Comparison of ENCODE assay signal across 23 cellular contexts in genomic region chr2:170147576-170147975, GRCh38. TPM values are rescaled to one million over a fixed set of nuclear protein-coding genes. Genes with fewer than 3 reads are reported as not detected.
A peak's percentile ranks its signal among the peaks of the same experiment; 100 is the strongest.
DNase-seq lines count a peak whose midpoint lies in the region; ATAC-seq, FAIRE-seq and TF ChIP-seq lines count a peak whose summit lies in the region.
"Had no signal": no experiment of that assay in that cellular context is flagged by ENCODE, and none has a peak within 500 bp of the region (broad histone marks: within the 10 kb centered on the region; RNA-seq: fewer than 3 reads in every experiment).

No MANE protein-coding gene starts in this region.

- H3K4me3 ChIP-seq in OCI-LY3 (ENCODE audit: low read length) (no peak overlapping the region), K562 (no peak overlapping the region), keratinocyte (ENCODE audit: control insufficient read depth in 2 of 3, extremely low read depth in 1 of 3, insufficient read depth in 2 of 3, low read depth in 1 of 3, low read length in 3 of 3) (no peak overlapping the region), adrenal gland (no peak overlapping the region)
- H3K4me3 ChIP-seq: GM12878, GM23248 had no signal

- POLR2A ChIA-PET in K562 (lab: Yijun Ruan, JAX): interaction anchor here (0.9 to 1.2 kb wide), 2 partner anchors 8 to 134 kb away, joined by 5 read pairs; no protein-coding TSS in a partner anchor

- FAIRE-seq in K562 (lab: Jason Lieb, UNC) (no peak), keratinocyte (lab: Jason Lieb, UNC) (peak; percentile 74)
- FAIRE-seq: A204.1, GM12878, HepG2 had no signal

- TF ChIP-seq RAD21 in K562 (CRISPR knock-in tag; conservative IDR thresholded peaks at IDR 0.05 in 1 of 2, IDR thresholded peaks at IDR 0.05 in 1 of 2): no peak

- H3K79me2 ChIP-seq in OCI-LY3 (ENCODE audit: low read length): no peaks in the 10 kb centered on the region
- H3K79me2 ChIP-seq in K562 (ENCODE audit: control insufficient read depth, insufficient read depth, low read length): no peaks in the 10 kb centered on the region
- H3K79me2 ChIP-seq in keratinocyte (ENCODE audit: control insufficient read depth, insufficient read depth, low read length): no peaks in the 10 kb centered on the region

- H4K20me1 ChIP-seq in OCI-LY3 (ENCODE audit: insufficient read depth, low read length): no peaks in the 10 kb centered on the region
- no peaks in the 10 kb centered on the region for H4K20me1 ChIP-seq in K562 (replicated peaks; ENCODE audit: control insufficient read depth, insufficient read depth, low read length)
- H4K20me1 ChIP-seq in keratinocyte (ENCODE audit: control insufficient read depth, extremely low read depth, insufficient read depth, low read length): no peaks in the 10 kb centered on the region

- no peaks in the 10 kb centered on the region for H3K27me3 ChIP-seq in OCI-LY3 (ENCODE audit: low read depth, low read length)
- H3K27me3 ChIP-seq in K562 (ENCODE audit: control insufficient read depth in 2 of 2, insufficient read depth in 2 of 2, low read length in 2 of 2): no peaks in the 10 kb centered on the region
- no peaks in the 10 kb centered on the region for H3K27me3 ChIP-seq in keratinocyte (ENCODE audit: control insufficient read depth, extremely low read depth, insufficient read depth, low read length)
- no peaks in the 10 kb centered on the region for H3K27me3 ChIP-seq in adrenal gland
- H3K27me3 ChIP-seq: BE2C had no signal

- ATAC-seq in K562 (no peak), HG03457 (IDR thresholded peaks at IDR 0.05; ENCODE audit: unreplicated experiment) (no peak)
- ATAC-seq: HCT116, HepG2 had no signal

- H3K27ac ChIP-seq in OCI-LY3 (ENCODE audit: low read length) (no peak overlapping the region), K562 (ENCODE audit: extremely low read depth, low read depth, low read length) (no peak overlapping the region), epithelial cell of prostate (peak overlapping the region; percentile 97), keratinocyte (ENCODE audit: control insufficient read depth, insufficient read depth, low read length) (peak overlapping the region; percentile 79), adrenal gland (no peak overlapping the region)
- H3K27ac ChIP-seq: GM23248 had no signal

- CTCF ChIA-PET in K562 (lab: Yijun Ruan, JAX; ENCODE audit: low intra/inter-chr PET ratio): no interaction called here

- H3K4me2 ChIP-seq in OCI-LY3 (ENCODE audit: low read length) (peak overlapping the region; percentile 50; the same call in 1 of the 2 replicates), K562 (ENCODE audit: insufficient read depth, low read length) (no peak overlapping the region), keratinocyte (ENCODE audit: control insufficient read depth, extremely low read depth, insufficient read depth, low read depth, low read length) (peak overlapping the region; percentile 62)

- intact Hi-C loops in K562 (cut with micrococcal nuclease): no loop called here
- intact Hi-C loops in adrenal gland (cut with DNase I): no loop called here

- 58% methylated on average over 3 of the region's 3 CpGs for WGBS in K562 (ENCODE audit: insufficient coverage, low coverage, missing lambda C conversion rate)
- 91 to 93% (median 92%) methylated on average over 3 of the region's 3 CpGs for WGBS in adrenal gland, 4 donors

- dilution Hi-C loops in keratinocyte (cut with MboI; ENCODE audit: extremely low pct_ligation_motif_present, low sequenced_read_pairs): no loop called here

- no peak for TF ChIP-seq EP300 in K562 (IDR thresholded peaks at IDR 0.05; ENCODE audit: low read length)

- H3K4me1 ChIP-seq in OCI-LY3 (ENCODE audit: low read length) (peaks cover 50% of the 10 kb centered on the region), K562 (replicated peaks in 1 of 2; ENCODE audit: control insufficient read depth in 2 of 2, insufficient read depth in 2 of 2, low read length in 2 of 2) (peaks cover 11 to 22% of the 10 kb centered on the region in 2 experiments; a peak in 4 of 5 replicates), keratinocyte (ENCODE audit: control insufficient read depth, extremely low read depth, insufficient read depth, low read length) (peaks cover 33% of the 10 kb centered on the region), adrenal gland (replicated peaks in 1 of 2) (peaks cover 6 to 13% of the 10 kb centered on the region in 2 donors)
- H3K4me1 ChIP-seq: BE2C had no signal

- TF ChIP-seq CTCF in OCI-LY3 (IDR thresholded peaks at IDR 0.05; ENCODE audit: low read depth, low read length): no peak
- TF ChIP-seq CTCF in K562 (IDR thresholded peaks at IDR 0.05 in 2 of 3, conservative IDR thresholded peaks at IDR 0.05 in 1 of 3; ENCODE audit: insufficient read depth in 2 of 3, low read depth in 1 of 3, low read length in 3 of 3): no peak
- TF ChIP-seq CTCF in keratinocyte (optimal IDR thresholded peaks at IDR 0.05 in 1 of 3, IDR thresholded peaks at IDR 0.05 in 1 of 3, conservative IDR thresholded peaks at IDR 0.05 in 1 of 3; ENCODE audit: extremely low read depth in 1 of 3, insufficient read depth in 2 of 3, low read length in 3 of 3): no peak
- TF ChIP-seq CTCF in adrenal gland (IDR thresholded peaks at IDR 0.05): no peak

- H2AFZ ChIP-seq in OCI-LY3 (ENCODE audit: low read depth, low read length) (no peak overlapping the region), K562 (ENCODE audit: low read depth, low read length) (peak overlapping the region; percentile 14; the same call in 1 of the 2 replicates), keratinocyte (ENCODE audit: control insufficient read depth, low read length) (peak overlapping the region; percentile 67)
- H2AFZ ChIP-seq: GM23248 had no signal

- H3K9me1 ChIP-seq in K562 (ENCODE audit: control insufficient read depth, insufficient read depth, low read length) (no peaks in the 10 kb centered on the region), keratinocyte (ENCODE audit: control insufficient read depth, extremely low read depth, insufficient read depth, low read length) (no peaks in the 10 kb centered on the region)

- H3K9me3 ChIP-seq in OCI-LY3 (ENCODE audit: insufficient read depth, low read length) (no peaks in the 10 kb centered on the region), K562 (replicated peaks; ENCODE audit: control insufficient read depth, insufficient read depth, low read depth, low read length) (no peaks in the 10 kb centered on the region), keratinocyte (ENCODE audit: control insufficient read depth, low read depth, low read length) (peaks cover 2% of the 10 kb centered on the region), adrenal gland (replicated peaks in 1 of 3) (no peaks in the 10 kb centered on the region)
- H3K9me3 ChIP-seq: BE2C had no signal

- BruUV-seq in K562 (replicated peaks; lab: Mats Ljungman, UMichigan): no TSS peak

- no peaks in the 10 kb centered on the region for H3K36me3 ChIP-seq in OCI-LY3 (replicated peaks; ENCODE audit: low read depth, low read length)
- H3K36me3 ChIP-seq in K562 (ENCODE audit: control insufficient read depth, insufficient read depth, low read length): no peaks in the 10 kb centered on the region
- H3K36me3 ChIP-seq in keratinocyte (ENCODE audit: control insufficient read depth in 2 of 2, extremely low read depth in 1 of 2, insufficient read depth in 2 of 2, low read length in 2 of 2): no peaks in the 10 kb centered on the region
- H3K36me3 ChIP-seq in adrenal gland (replicated peaks in 1 of 2): no peaks in the 10 kb centered on the region
- H3K36me3 ChIP-seq: BE2C had no signal

- DNase-seq in K562 (ENCODE audit: extremely low read depth in 1 of 4, low spot score in 3 of 4): no peak
- peak; percentile 92 for DNase-seq in epithelial cell of prostate (ENCODE audit: low read depth, low spot score)
- DNase-seq in keratinocyte (ENCODE audit: low read depth, low spot score): peak; percentile 95
- no peak for DNase-seq in NCI-H1105 treated with DMSO at 0.1 percent for 48 hours (lab: John Stamatoyannopoulos, UW)
- DNase-seq in cortex of kidney (lab: John Stamatoyannopoulos, UW): no peak
- no peak for DNase-seq in adrenal gland
- DNase-seq: ACHN; BE2C; C1 segment of cervical spinal cord; CD4-positive, CD25-positive, alpha-beta regulatory T cell; CD8-positive, alpha-beta memory T cell; COR-L47; DMS 273 treated with DMSO at 0.1 percent for 48 hours; DND-41; EL; H7 had no signal

- H3K9ac ChIP-seq in OCI-LY3 (ENCODE audit: low read length) (no peak overlapping the region), K562 (ENCODE audit: insufficient read depth in 1 of 2, low read depth in 2 of 2, low read length in 2 of 2) (no peak overlapping the region), keratinocyte (ENCODE audit: control insufficient read depth, extremely low read depth, insufficient read depth, low read length) (peak overlapping the region; percentile 54)
- H3K9ac ChIP-seq: GM23248 had no signal

- TF ChIP-seq POLR2A in K562 (conservative IDR thresholded peaks at IDR 0.05) (no peak), adrenal gland (IDR thresholded peaks at IDR 0.05) (no peak)

- in situ Hi-C loops in K562 (cut with MboI): no loop called here

RNA-seq across cellular contexts. Expression of gene MYO3B, which starts 30.4 kb away (rescaled TPM):
- 5.2 and 8.0 TPM in 2 replicates for total RNA-seq in K562 (2011; cell fraction: chromatin; rRNA removed; ENCODE audit: low replicate concordance)
- 1.7 and 2.7 TPM in 2 replicates for total RNA-seq in K562 (2011; cell fraction: nucleolus; rRNA removed)
- total RNA-seq in K562 (2011; cell fraction: nucleoplasm; rRNA removed): 3.4 and 3.9 TPM in 2 replicates
- total RNA-seq in K562 (2014; rRNA removed) (3.0 and 3.4 TPM in 2 replicates), K562 (2014; rRNA removed; fragmentation: Illumina TruSeq; extraction: Trizol) (4.6 and 4.7 TPM in 2 replicates), K562 (2015; rRNA removed; fragmentation: Illumina TruSeq; extraction: Trizol) (3.4 and 3.8 TPM in 2 replicates), K562 (2021) (3.5 and 4.7 TPM in 2 replicates), adrenal gland (under 1 TPM in 1 of 8 donors, not detected in 7; 0.04 TPM)
- polyA plus RNA-seq in K562 (2011; rRNA removed) (0.32 and 3.6 TPM in 2 replicates), K562 (2014; fragmentation: Illumina TruSeq; extraction: Trizol) (3.4 and 4.2 TPM in 2 replicates), K562 (2014; fragmentation: Nextera tagmentation; extraction: Ambion mirVana) (1 to 10 TPM; 2.9 to 6.5 TPM), K562 (2014; rRNA removed) (2.7 and 3.8 TPM in 2 replicates), keratinocyte (3.1 to 7.6 TPM (median 4.4 TPM) in 3 replicates), adrenal gland (under 1 TPM in 2 of 3 donors, not detected in 1; 0.04 to 0.08 TPM)
- polyA plus RNA-seq in K562 (2011; cell fraction: cytosol; rRNA removed): 0.24 and 1.3 TPM in 2 replicates
- 0.79 and 3.4 TPM in 2 replicates for polyA plus RNA-seq in K562 (2011; cell fraction: nucleus; rRNA removed)
- polyA plus RNA-seq in K562 (2012): 4.5 and 6.0 TPM in 2 replicates
- polyA minus RNA-seq in K562 (2011; rRNA and poly(A)+ RNA removed): 1.1 and 3.9 TPM in 2 replicates
- polyA minus RNA-seq in K562 (2011; cell fraction: cytosol; rRNA and poly(A)+ RNA removed): 0.27 and 1.7 TPM in 2 replicates
- 1.9 and 6.5 TPM in 2 replicates for polyA minus RNA-seq in K562 (2011; cell fraction: nucleus; rRNA and poly(A)+ RNA removed)
- 1.5 TPM for polyA plus RNA-seq in keratinocyte (2011; ENCODE audit: low read depth)
- polyA plus RNA-seq in keratinocyte (2011; cell fraction: cytosol; rRNA removed): 2.9 and 4.8 TPM in 2 replicates
- polyA plus RNA-seq in keratinocyte (2011; cell fraction: nucleus; rRNA removed): 7.7 and 8.6 TPM in 2 replicates
- 2.4 and 2.5 TPM in 2 replicates for polyA plus RNA-seq in keratinocyte (2012; ENCODE audit: low replicate concordance)
- polyA minus RNA-seq in keratinocyte: 2.1 to 17.5 TPM (median 16.9 TPM) in 3 replicates
- 4.4 TPM for polyA minus RNA-seq in keratinocyte (2011; cell fraction: cytosol; rRNA and poly(A)+ RNA removed)
- polyA minus RNA-seq in keratinocyte (2011; cell fraction: nucleus; rRNA and poly(A)+ RNA removed): 15.6 and 36.9 TPM in 2 replicates
- total RNA-seq: CD4-positive, CD25-positive, alpha-beta regulatory T cell; HepG2 had no signal
- polyA plus RNA-seq: CD4-positive, CD25-positive, alpha-beta regulatory T cell; GM23248 had no signal

Comparison
In these comparisons a context has a peak if more than half of its experiments do, and no peak if none do; other contexts are left out.
1. H3K27ac ChIP-seq: peak in epithelial cell of prostate (single experiment) and keratinocyte (single experiment); none in OCI-LY3 (single experiment), K562 (single experiment) and adrenal gland (0 of 5).
2. DNase-seq: peak in epithelial cell of prostate (single experiment) and keratinocyte (single experiment); none in K562 (0 of 4), NCI-H1105 treated with DMSO at 0.1 percent for 48 hours (single experiment), cortex of kidney (single experiment) and adrenal gland (0 of 7).